In genomic region chr14:21476526-21476924, GRCh38 we compare ENCODE assay signal across 8 cellular contexts. TPM values are rescaled to one million over a fixed set of nuclear protein-coding genes. Genes with fewer than 3 reads are reported as not detected.
DNase-seq lines count a peak whose midpoint lies in the region; ATAC-seq and TF ChIP-seq lines count a peak whose summit lies in the region.

No MANE protein-coding gene starts in this region.

- H3K36me3 ChIP-seq in BLaER1: peaks cover 50% of the 10 kb centered on the region
- peaks cover 2% of the 10 kb centered on the region in 2 donors for H3K36me3 ChIP-seq in esophagus (ENCODE audit: control insufficient read depth in 2 of 2, insufficient read depth in 2 of 2, low read length in 1 of 2)

- peak overlapping the region; percentile 69 for H3K4me2 ChIP-seq in BLaER1

- peak overlapping the region; percentile 96 to 97 for H3K27ac Mint-ChIP-seq in natural killer cell

- intact Hi-C loops in natural killer cell (cut with micrococcal nuclease): no loop called here

- peaks cover 35 to 38% of the 10 kb centered on the region in 2 donors for H3K4me1 Mint-ChIP-seq in natural killer cell

- H3K27me3 ChIP-seq in BLaER1: no peaks in the 10 kb centered on the region
- H3K27me3 ChIP-seq in esophagus (ENCODE audit: control insufficient read depth in 1 of 2, insufficient read depth in 2 of 2, low read length in 2 of 2): no peaks in the 10 kb centered on the region

- peaks cover 25% of the 10 kb centered on the region for H3K4me1 ChIP-seq in BLaER1
- H3K4me1 ChIP-seq in esophagus (ENCODE audit: control insufficient read depth in 2 of 2, insufficient read depth in 2 of 2, low read length in 1 of 2): no peaks in the 10 kb centered on the region

- WGBS in esophagus, 2 donors: 0 to 2% methylated on average over 27 of the region's 27 CpGs

- peak overlapping the region; percentile 98 for H3K4me3 Mint-ChIP-seq in natural killer cell

- peak; percentile 53 to 62 (median 55) for ATAC-seq in natural killer cell

- H3K9me3 ChIP-seq in BLaER1 (no peaks in the 10 kb centered on the region), esophagus (ENCODE audit: control insufficient read depth in 2 of 2, insufficient read depth in 1 of 2, low read depth in 1 of 2, low read length in 1 of 2) (no peaks in the 10 kb centered on the region)

- no peaks in the 10 kb centered on the region for H3K9me3 Mint-ChIP-seq in natural killer cell

- no peak for TF ChIP-seq CTCF in natural killer cell (IDR thresholded peaks at IDR 0.05)

- peaks cover 40% of the 10 kb centered on the region for H4K20me1 ChIP-seq in BLaER1

- DNase-seq in GM19240 (ENCODE audit: insufficient read length, low spot score) (peak; percentile 21), Kasumi-1 (lab: John Stamatoyannopoulos, UW) (peak; percentile 71 to 81), natural killer cell (peak; percentile 68), substantia nigra (lab: John Stamatoyannopoulos, UW) (peak in 28 of 49 donors; percentile 35 to 95 (median 82)), NCI-H2107 treated with DMSO at 0.1 percent for 48 hours (lab: John Stamatoyannopoulos, UW; ENCODE audit: unreplicated experiment) (no peak)
- DNase-seq in activated CD8-positive, alpha-beta memory T cell treated with anti-CD3 and anti-CD28 coated beads for 24 hours: peak; percentile 93

- peak overlapping the region; percentile 73 for H3K9ac ChIP-seq in BLaER1

- H3K36me3 Mint-ChIP-seq in natural killer cell: peaks cover 11% of the 10 kb centered on the region

- peak overlapping the region; percentile 98 for H3K4me3 ChIP-seq in BLaER1
- H3K4me3 ChIP-seq in esophagus (ENCODE audit: low read depth in 1 of 2, low read length in 2 of 2): peak overlapping the region; percentile 58 to 88

- H3K27me3 Mint-ChIP-seq in natural killer cell (ENCODE audit: low read depth in 2 of 2): no peaks in the 10 kb centered on the region

- H3K27ac ChIP-seq in BLaER1 (0 out of 2 replicates have a peak overlapping the region, but pooled peaks have one; percentile 18), esophagus (ENCODE audit: low read depth in 2 of 2, low read length in 1 of 2) (peak overlapping the region; percentile 91 to 98), substantia nigra (ENCODE audit: low read depth, low read length, poor library complexity, severe bottlenecking) (peak overlapping the region; percentile 89)

RNA-seq across cellular contexts. Expression of gene RAB2B, which starts 0.2 kb away (rescaled TPM):
- polyA plus RNA-seq in esophagus: 1 to 10 TPM; 6.8 to 7.0 TPM
- total RNA-seq in natural killer cell: 10 to 100 TPM; 43.3 to 64.7 (median 50.9) TPM

RNA-seq across cellular contexts. Expression of gene TOX4, which starts 0.5 kb away (rescaled TPM):
- 10 to 100 TPM; 16.6 to 36.0 TPM for polyA plus RNA-seq in esophagus
- total RNA-seq in natural killer cell: 100 to 1,000 TPM; 103 to 123 (median 123) TPM

RNA-seq across cellular contexts. Expression of gene CHD8, which starts 20.6 kb away (rescaled TPM):
- 10 to 100 TPM; 22.4 to 27.2 TPM for polyA plus RNA-seq in esophagus
- total RNA-seq in natural killer cell: 100 to 1,000 TPM; 150 to 167 (median 162) TPM

RNA-seq across cellular contexts. Expression of gene METTL3, which starts 34.6 kb away (rescaled TPM):
- polyA plus RNA-seq in esophagus: 10 to 100 TPM; 26.0 to 34.6 TPM
- total RNA-seq in natural killer cell: 10 to 100 TPM; 63.3 to 72.5 (median 68.3) TPM

RNA-seq across cellular contexts. Expression of gene SALL2, which starts 49.6 kb away (rescaled TPM):
- polyA plus RNA-seq in esophagus: 1 to 10 TPM in 1 of 2 donors, under 1 TPM in 1; 0.98 to 1.8 TPM
- 1 to 10 TPM; 1.6 to 2.5 (median 2.2) TPM for total RNA-seq in natural killer cell

Comparison
In these comparisons a context has a peak if more than half of its experiments do, and no peak if none do; other contexts are left out.
1. H3K27ac ChIP-seq: peak in every context shown above with its lines; median percentile 94 in esophagus; 89 in substantia nigra; 18 in BLaER1.